ENCODE assay signal across 2 cellular contexts in genomic region chr17:78779848-78780247, GRCh38.
TF ChIP-seq lines count a peak whose summit lies in the region.

No MANE protein-coding gene starts in this region.

TF ChIP-seq in GM12878, 131 proteins besides CTCF, POLR2A, EP300 and RAD21 (continued from another document):
- TF ChIP-seq, protein P1, sequence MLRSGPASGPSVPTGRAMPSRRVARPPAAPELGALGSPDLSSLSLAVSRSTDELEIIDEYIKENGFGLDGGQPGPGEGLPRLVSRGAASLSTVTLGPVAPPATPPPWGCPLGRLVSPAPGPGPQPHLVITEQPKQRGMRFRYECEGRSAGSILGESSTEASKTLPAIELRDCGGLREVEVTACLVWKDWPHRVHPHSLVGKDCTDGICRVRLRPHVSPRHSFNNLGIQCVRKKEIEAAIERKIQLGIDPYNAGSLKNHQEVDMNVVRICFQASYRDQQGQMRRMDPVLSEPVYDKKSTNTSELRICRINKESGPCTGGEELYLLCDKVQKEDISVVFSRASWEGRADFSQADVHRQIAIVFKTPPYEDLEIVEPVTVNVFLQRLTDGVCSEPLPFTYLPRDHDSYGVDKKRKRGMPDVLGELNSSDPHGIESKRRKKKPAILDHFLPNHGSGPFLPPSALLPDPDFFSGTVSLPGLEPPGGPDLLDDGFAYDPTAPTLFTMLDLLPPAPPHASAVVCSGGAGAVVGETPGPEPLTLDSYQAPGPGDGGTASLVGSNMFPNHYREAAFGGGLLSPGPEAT (IDR thresholded peaks at IDR 0.05; ENCODE audit: low read depth) = 0 out of 2 replicates have a peak, but pooled peaks have one; percentile 11
- TF ChIP-seq CREB1 (IDR thresholded peaks at IDR 0.05; ENCODE audit: low read depth) (peak; percentile 36; the same call in 1 of the 2 replicates), MXI1 (IDR thresholded peaks at IDR 0.05; ENCODE audit: low read depth, low read length) (peak; percentile 63; the same call in 1 of the 2 replicates), MLLT1 (IDR thresholded peaks at IDR 0.05) (peak; percentile 9; the same call in 1 of the 2 replicates), IKZF1 (conservative IDR thresholded peaks at IDR 0.05) (0 out of 2 replicates have a peak, but pooled peaks have one; percentile 0), RUNX3 (IDR thresholded peaks at IDR 0.05; ENCODE audit: low read length) (peak; percentile 50), MTA3 (IDR thresholded peaks at IDR 0.05; ENCODE audit: borderline replicate concordance, low read length) (peak; percentile 70), RELA (IDR thresholded peaks at IDR 0.05; ENCODE audit: borderline replicate concordance, partially characterized antibody) (no peak), SUPT20H (IDR thresholded peaks at IDR 0.05; ENCODE audit: borderline replicate concordance, control insufficient read depth, low read depth, low read length) (no peak)
- TF ChIP-seq, protein P2, sequence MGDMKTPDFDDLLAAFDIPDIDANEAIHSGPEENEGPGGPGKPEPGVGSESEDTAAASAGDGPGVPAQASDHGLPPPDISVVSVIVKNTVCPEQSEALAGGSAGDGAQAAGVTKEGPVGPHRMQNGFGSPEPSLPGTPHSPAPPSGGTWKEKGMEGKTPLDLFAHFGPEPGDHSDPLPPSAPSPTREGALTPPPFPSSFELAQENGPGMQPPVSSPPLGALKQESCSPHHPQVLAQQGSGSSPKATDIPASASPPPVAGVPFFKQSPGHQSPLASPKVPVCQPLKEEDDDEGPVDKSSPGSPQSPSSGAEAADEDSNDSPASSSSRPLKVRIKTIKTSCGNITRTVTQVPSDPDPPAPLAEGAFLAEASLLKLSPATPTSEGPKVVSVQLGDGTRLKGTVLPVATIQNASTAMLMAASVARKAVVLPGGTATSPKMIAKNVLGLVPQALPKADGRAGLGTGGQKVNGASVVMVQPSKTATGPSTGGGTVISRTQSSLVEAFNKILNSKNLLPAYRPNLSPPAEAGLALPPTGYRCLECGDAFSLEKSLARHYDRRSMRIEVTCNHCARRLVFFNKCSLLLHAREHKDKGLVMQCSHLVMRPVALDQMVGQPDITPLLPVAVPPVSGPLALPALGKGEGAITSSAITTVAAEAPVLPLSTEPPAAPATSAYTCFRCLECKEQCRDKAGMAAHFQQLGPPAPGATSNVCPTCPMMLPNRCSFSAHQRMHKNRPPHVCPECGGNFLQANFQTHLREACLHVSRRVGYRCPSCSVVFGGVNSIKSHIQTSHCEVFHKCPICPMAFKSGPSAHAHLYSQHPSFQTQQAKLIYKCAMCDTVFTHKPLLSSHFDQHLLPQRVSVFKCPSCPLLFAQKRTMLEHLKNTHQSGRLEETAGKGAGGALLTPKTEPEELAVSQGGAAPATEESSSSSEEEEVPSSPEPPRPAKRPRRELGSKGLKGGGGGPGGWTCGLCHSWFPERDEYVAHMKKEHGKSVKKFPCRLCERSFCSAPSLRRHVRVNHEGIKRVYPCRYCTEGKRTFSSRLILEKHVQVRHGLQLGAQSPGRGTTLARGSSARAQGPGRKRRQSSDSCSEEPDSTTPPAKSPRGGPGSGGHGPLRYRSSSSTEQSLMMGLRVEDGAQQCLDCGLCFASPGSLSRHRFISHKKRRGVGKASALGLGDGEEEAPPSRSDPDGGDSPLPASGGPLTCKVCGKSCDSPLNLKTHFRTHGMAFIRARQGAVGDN (IDR thresholded peaks at IDR 0.05) = 0 out of 2 replicates have a peak, but pooled peaks have one; percentile 35

TF ChIP-seq in HEK293T, 16 proteins besides CTCF, POLR2A, EP300 and RAD21 (continued from another document):
- TF ChIP-seq, protein P3, sequence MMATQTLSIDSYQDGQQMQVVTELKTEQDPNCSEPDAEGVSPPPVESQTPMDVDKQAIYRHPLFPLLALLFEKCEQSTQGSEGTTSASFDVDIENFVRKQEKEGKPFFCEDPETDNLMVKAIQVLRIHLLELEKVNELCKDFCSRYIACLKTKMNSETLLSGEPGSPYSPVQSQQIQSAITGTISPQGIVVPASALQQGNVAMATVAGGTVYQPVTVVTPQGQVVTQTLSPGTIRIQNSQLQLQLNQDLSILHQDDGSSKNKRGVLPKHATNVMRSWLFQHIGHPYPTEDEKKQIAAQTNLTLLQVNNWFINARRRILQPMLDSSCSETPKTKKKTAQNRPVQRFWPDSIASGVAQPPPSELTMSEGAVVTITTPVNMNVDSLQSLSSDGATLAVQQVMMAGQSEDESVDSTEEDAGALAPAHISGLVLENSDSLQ (IDR thresholded peaks at IDR 0.05) = no peak
